ENCODE assay signal across 9 cellular contexts in the genomic region with DNA sequence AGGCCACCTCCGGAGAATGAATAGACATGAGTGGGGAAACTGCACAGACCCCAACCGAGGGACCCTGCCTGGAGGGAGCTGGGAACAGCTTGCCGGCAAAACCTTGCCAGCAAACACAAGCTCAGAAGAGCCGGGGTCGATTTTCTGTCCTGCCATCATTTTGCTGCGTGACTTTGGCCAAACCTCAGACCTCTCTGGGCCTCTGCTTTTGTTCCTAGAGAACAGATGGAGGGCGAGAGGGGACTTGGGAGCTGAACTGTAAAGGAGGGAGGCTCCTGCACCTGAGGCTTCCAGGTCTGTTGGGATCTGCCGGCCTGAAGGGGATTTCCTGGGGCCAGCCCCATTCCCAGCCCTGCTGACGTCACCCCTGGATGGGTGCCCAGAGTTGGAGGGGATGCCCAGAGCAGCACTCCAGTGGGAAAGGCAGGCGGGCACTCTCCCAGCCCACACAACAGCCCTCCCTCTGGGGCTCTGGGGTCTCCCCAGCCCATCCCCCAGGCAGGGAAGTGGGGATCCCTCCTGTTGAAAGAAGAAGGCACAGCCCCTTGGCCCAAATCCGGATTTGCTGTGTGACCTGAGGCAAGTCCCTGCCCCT. TPM values are rescaled to one million over a fixed set of nuclear protein-coding genes. Genes with fewer than 3 reads are reported as not detected.
A peak's percentile ranks its signal among the peaks of the same experiment; 100 is the strongest.
DNase-seq lines count a peak whose midpoint lies in the region; FAIRE-seq and TF ChIP-seq lines count a peak whose summit lies in the region.
"Had no signal": no experiment of that assay in that cellular context is flagged by ENCODE, and none has a peak within 500 bp of the region (broad histone marks: within the 10 kb centered on the region; RNA-seq: fewer than 3 reads in every experiment).

No MANE protein-coding gene starts in this region.

- H3K4ac ChIP-seq in neuronal stem cell (ENCODE audit: low read length) = no peak overlapping the region

- no peak for FAIRE-seq in D721Med (lab: Jason Lieb, UNC)

- no peak overlapping the region for H3K14ac ChIP-seq in neuronal stem cell (ENCODE audit: low read length)

- H2BK15ac ChIP-seq in neuronal stem cell (ENCODE audit: low read length) = peak overlapping the region; percentile 25

- H3K79me1 ChIP-seq in neuronal stem cell (ENCODE audit: low read depth, low read length) = no peaks in the 10 kb centered on the region

- H4K8ac ChIP-seq in neuronal stem cell (ENCODE audit: low read depth, low read length) = no peak overlapping the region

- H2BK5ac ChIP-seq in neuronal stem cell (ENCODE audit: low read length) = peak overlapping the region; percentile 71

- H2AK5ac ChIP-seq in neuronal stem cell (ENCODE audit: low read depth, low read length) = no peak overlapping the region

- H3K9me3 ChIP-seq in neuronal stem cell (replicated peaks in 1 of 2; ENCODE audit: control insufficient read depth in 2 of 2, insufficient read depth in 1 of 2, low read depth in 1 of 2, low read length in 2 of 2) = no peaks in the 10 kb centered on the region

- H3K18ac ChIP-seq in neuronal stem cell (ENCODE audit: low read length) = peak overlapping the region; percentile 21

- DNase-seq in COLO829 (ENCODE audit: low spot score) = peak; percentile 48
- DNase-seq in NCI-H2171 (lab: John Stamatoyannopoulos, UW) = peak; percentile 74
- DNase-seq in epithelial cell of esophagus (ENCODE audit: low read depth) = peak; percentile 94
- no peak for DNase-seq in neuronal stem cell (ENCODE audit: low spot score)
- no peak for DNase-seq in NK-92 (lab: John Stamatoyannopoulos, UW; ENCODE audit: unreplicated experiment)
- DNase-seq in D721Med (ENCODE audit: insufficient read length, low spot score) = no peak
- DNase-seq in KBM-7 = no peak
- DNase-seq in MV-4-11 (lab: John Stamatoyannopoulos, UW) = no peak

- no peak overlapping the region for H4K91ac ChIP-seq in neuronal stem cell (ENCODE audit: low read depth, low read length, poor library complexity)

- no peaks in the 10 kb centered on the region for H3K36me3 ChIP-seq in neuronal stem cell (replicated peaks in 1 of 2; ENCODE audit: control insufficient read depth in 2 of 2, insufficient read depth in 2 of 2, low read length in 2 of 2)

- H3K23ac ChIP-seq in neuronal stem cell (ENCODE audit: low read depth, low read length, poor library complexity) = no peak overlapping the region

- H3K27ac ChIP-seq in neuronal stem cell (replicated peaks; ENCODE audit: low read length) = no peak overlapping the region
- H3K27ac ChIP-seq: PC-9 had no signal

- no peak overlapping the region for H2BK12ac ChIP-seq in neuronal stem cell (ENCODE audit: low read length)

- TF ChIP-seq CTCF in epithelial cell of esophagus (IDR thresholded peaks at IDR 0.05; ENCODE audit: insufficient read depth, low read depth, low read length, missing control alignments) (no peak), D721Med (IDR thresholded peaks at IDR 0.05; ENCODE audit: insufficient read depth, missing control alignments) (no peak)

- no CpG with 5 or more reads among the region's 11 CpGs for WGBS in neuronal stem cell (ENCODE audit: extremely low coverage in 2 of 2, insufficient read length in 2 of 2, insufficient replicate concordance in 1 of 2), 2 donors

- H2AFZ ChIP-seq in neuronal stem cell (ENCODE audit: low read length) = no peak overlapping the region
- H2AFZ ChIP-seq: PC-9 had no signal

- H3K9ac ChIP-seq in neuronal stem cell (ENCODE audit: low read depth, low read length, poor library complexity) = no peak overlapping the region

- H3K4me1 ChIP-seq in neuronal stem cell (ENCODE audit: control insufficient read depth in 2 of 2, insufficient read depth in 1 of 2, low read depth in 1 of 2, low read length in 2 of 2) = peaks cover 3 to 18% of the 10 kb centered on the region in 2 donors

- in situ Hi-C loops in KBM-7 (cut with MboI; ENCODE audit: low pct_unique_long_range_greater_than_20kb, low sequenced_read_pairs) = no loop called here

- no peaks in the 10 kb centered on the region for H3K27me3 ChIP-seq in neuronal stem cell (ENCODE audit: control insufficient read depth in 3 of 3, insufficient read depth in 3 of 3, low read depth in 1 of 3, low read length in 3 of 3)

- H3K4me2 ChIP-seq in neuronal stem cell (ENCODE audit: insufficient read depth, low read length, poor library complexity, severe bottlenecking) = no peak overlapping the region
- H3K4me2 ChIP-seq: PC-9 had no signal

- H3K4me3 ChIP-seq in epithelial cell of esophagus (ENCODE audit: low read length) = no peak overlapping the region
- H3K4me3 ChIP-seq in neuronal stem cell (ENCODE audit: low read length in 2 of 2) = no peak overlapping the region
- H3K4me3 ChIP-seq: PC-9 had no signal

- no peak overlapping the region for H2BK120ac ChIP-seq in neuronal stem cell (ENCODE audit: low read depth, low read length)

RNA-seq across cellular contexts. Expression of a gene that starts 40.4 kb away (rescaled TPM):
- polyA plus RNA-seq in neuronal stem cell (2013, experiment 1 of 2) = 3.8 TPM
- polyA plus RNA-seq in neuronal stem cell (2013, experiment 2 of 2) = 3.2 TPM

Comparison
In these comparisons a context has a peak if more than half of its experiments do, and no peak if none do; other contexts are left out.
1. DNase-seq: peak in COLO829 (single experiment), NCI-H2171 (single experiment) and epithelial cell of esophagus (single experiment); none in neuronal stem cell (single experiment), NK-92 (single experiment), D721Med (single experiment), KBM-7 (single experiment) and MV-4-11 (single experiment).